Comparison of ENCODE assay signal across 8 cellular contexts in genomic region chr1:17438176-17438976, GRCh38. TPM values are rescaled to one million over a fixed set of nuclear protein-coding genes. Genes with fewer than 3 reads are reported as not detected.
DNase-seq lines count a peak whose midpoint lies in the region; ATAC-seq and TF ChIP-seq lines count a peak whose summit lies in the region.

No MANE protein-coding gene starts in this region.

- H3K36me3 Mint-ChIP-seq in activated T-cell treated with anti-CD3 and anti-CD28 coated beads, Interleukin-2, amount 50 U/mL, for 24 hours (ENCODE audit: low read depth) = peaks cover 50% of the 10 kb centered on the region
- H3K36me3 Mint-ChIP-seq in stimulated activated effector memory CD8-positive, alpha-beta T cell treated with anti-CD3 and anti-CD28 coated beads, Interleukin-12 subunit alpha, Interleukin-12 subunit beta, amount 100 ng/mL, for 72 hours = peaks cover 60% of the 10 kb centered on the region

- no peaks in the 10 kb centered on the region for H3K9me3 Mint-ChIP-seq in activated T-cell treated with anti-CD3 and anti-CD28 coated beads, Interleukin-2, amount 50 U/mL, for 24 hours
- no peaks in the 10 kb centered on the region for H3K9me3 Mint-ChIP-seq in stimulated activated effector memory CD8-positive, alpha-beta T cell treated with anti-CD3 and anti-CD28 coated beads, Interleukin-12 subunit alpha, Interleukin-12 subunit beta, amount 100 ng/mL, for 72 hours

- peaks cover 57% of the 10 kb centered on the region for H3K4me1 Mint-ChIP-seq in activated T-cell treated with anti-CD3 and anti-CD28 coated beads, Interleukin-2, amount 50 U/mL, for 24 hours (ENCODE audit: low read depth)
- peaks cover 37% of the 10 kb centered on the region for H3K4me1 Mint-ChIP-seq in stimulated activated effector memory CD8-positive, alpha-beta T cell treated with anti-CD3 and anti-CD28 coated beads, Interleukin-12 subunit alpha, Interleukin-12 subunit beta, amount 100 ng/mL, for 72 hours

- TF ChIP-seq POLR2A in esophagus muscularis mucosa (IDR thresholded peaks at IDR 0.05; ENCODE audit: low read depth) = no peak

- H3K4me1 ChIP-seq in OCI-LY3 (ENCODE audit: low read length) (peaks cover 55% of the 10 kb centered on the region), esophagus muscularis mucosa (peaks cover 18 to 38% (median 31%) of the 10 kb centered on the region in 4 donors)

- H3K4me3 ChIP-seq in OCI-LY3 (ENCODE audit: low read length) (peak overlapping the region; percentile 99), esophagus muscularis mucosa (peak overlapping the region; percentile 68 to 94 (median 76))

- no peaks in the 10 kb centered on the region for H3K27me3 Mint-ChIP-seq in activated T-cell treated with anti-CD3 and anti-CD28 coated beads, Interleukin-2, amount 50 U/mL, for 24 hours

- peak overlapping the region; percentile 98 for H3K27ac Mint-ChIP-seq in activated T-cell treated with anti-CD3 and anti-CD28 coated beads, Interleukin-2, amount 50 U/mL, for 24 hours
- H3K27ac Mint-ChIP-seq in stimulated activated effector memory CD8-positive, alpha-beta T cell treated with anti-CD3 and anti-CD28 coated beads, Interleukin-12 subunit alpha, Interleukin-12 subunit beta, amount 100 ng/mL, for 72 hours = peak overlapping the region; percentile 97

- no peaks in the 10 kb centered on the region for H3K9me3 ChIP-seq in OCI-LY3 (ENCODE audit: insufficient read depth, low read length)
- H3K9me3 ChIP-seq in esophagus muscularis mucosa = no peaks in the 10 kb centered on the region

- H3K4me3 Mint-ChIP-seq in activated T-cell treated with anti-CD3 and anti-CD28 coated beads, Interleukin-2, amount 50 U/mL, for 24 hours = peak overlapping the region; percentile 94
- H3K4me3 Mint-ChIP-seq in stimulated activated effector memory CD8-positive, alpha-beta T cell treated with anti-CD3 and anti-CD28 coated beads, Interleukin-12 subunit alpha, Interleukin-12 subunit beta, amount 100 ng/mL, for 72 hours = peak overlapping the region; percentile 93

- peak overlapping the region; percentile 63 for H3K4me2 ChIP-seq in OCI-LY3 (ENCODE audit: low read length)

- peak overlapping the region; percentile 100 for H3K9ac ChIP-seq in OCI-LY3 (ENCODE audit: low read length)

- no peak overlapping the region for H2AFZ ChIP-seq in OCI-LY3 (ENCODE audit: low read depth, low read length)

- ATAC-seq in HG03196 (IDR thresholded peaks at IDR 0.05; ENCODE audit: unreplicated experiment) = peak; percentile 50
- ATAC-seq in stimulated activated effector memory CD8-positive, alpha-beta T cell treated with anti-CD3 and anti-CD28 coated beads, Interleukin-12 subunit alpha, Interleukin-12 subunit beta, amount 100 ng/mL, for 72 hours = peak; percentile 62

- intact Hi-C loops in esophagus muscularis mucosa (cut with DNase I) = no loop called here

- H3K36me3 ChIP-seq in OCI-LY3 (replicated peaks; ENCODE audit: low read depth, low read length) (peaks cover 28% of the 10 kb centered on the region), esophagus muscularis mucosa (peaks cover 0 to 16% (median 8%) of the 10 kb centered on the region in 4 donors)

- peaks cover 11% of the 10 kb centered on the region; the same call in 1 of the 2 replicates for H3K27me3 ChIP-seq in OCI-LY3 (ENCODE audit: low read depth, low read length)
- H3K27me3 ChIP-seq in esophagus muscularis mucosa = no peaks in the 10 kb centered on the region

- TF ChIP-seq CTCF in OCI-LY3 (IDR thresholded peaks at IDR 0.05; ENCODE audit: low read depth, low read length) = no peak
- no peak for TF ChIP-seq CTCF in esophagus muscularis mucosa (IDR thresholded peaks at IDR 0.05)

- peak overlapping the region; percentile 93 for H3K27ac ChIP-seq in OCI-LY3 (ENCODE audit: low read length)
- H3K27ac ChIP-seq in esophagus muscularis mucosa (replicated peaks in 1 of 4) = peak overlapping the region; percentile 84 to 89 (median 86)

- 0% methylated on average over 8 of the region's 81 CpGs for WGBS in esophagus muscularis mucosa

- TF ChIP-seq EP300 in esophagus muscularis mucosa (IDR thresholded peaks at IDR 0.05) = no peak

- DNase-seq in NCI-H748 (lab: John Stamatoyannopoulos, UW; ENCODE audit: unreplicated experiment) (peak; percentile 64), NCI-H748 treated with DMSO at 0.1 percent for 48 hours (lab: John Stamatoyannopoulos, UW) (no peak), esophagus muscularis mucosa (ENCODE audit: extremely low spot score) (peak; percentile 93), myocyte (ENCODE audit: low read depth) (peak; percentile 62)
- peak; percentile 86 for DNase-seq in activated T-cell treated with anti-CD3 and anti-CD28 coated beads, Interleukin-2, amount 50 U/mL, for 24 hours
- peak; percentile 67 to 94 for DNase-seq in stimulated activated effector memory CD8-positive, alpha-beta T cell treated with anti-CD3 and anti-CD28 coated beads, Interleukin-12 subunit alpha, Interleukin-12 subunit beta, amount 100 ng/mL, for 72 hours (ENCODE audit: low spot score in 2 of 2)

- H3K79me2 ChIP-seq in OCI-LY3 (ENCODE audit: low read length) = peaks cover 61% of the 10 kb centered on the region

- H4K20me1 ChIP-seq in OCI-LY3 (ENCODE audit: insufficient read depth, low read length) = peaks cover 40% of the 10 kb centered on the region

RNA-seq across cellular contexts. Expression of gene RCC2, which starts 1.1 kb away (rescaled TPM):
- total RNA-seq in esophagus muscularis mucosa = 10 to 100 TPM; 12.0 to 22.6 (median 20.5) TPM
- 29.9 and 32.2 TPM in 2 replicates for total RNA-seq in myocyte
- 55.7 TPM for polyA plus RNA-seq in myocyte (2012)
